ENCODE assay signal across 2 cellular contexts in the genomic region with DNA sequence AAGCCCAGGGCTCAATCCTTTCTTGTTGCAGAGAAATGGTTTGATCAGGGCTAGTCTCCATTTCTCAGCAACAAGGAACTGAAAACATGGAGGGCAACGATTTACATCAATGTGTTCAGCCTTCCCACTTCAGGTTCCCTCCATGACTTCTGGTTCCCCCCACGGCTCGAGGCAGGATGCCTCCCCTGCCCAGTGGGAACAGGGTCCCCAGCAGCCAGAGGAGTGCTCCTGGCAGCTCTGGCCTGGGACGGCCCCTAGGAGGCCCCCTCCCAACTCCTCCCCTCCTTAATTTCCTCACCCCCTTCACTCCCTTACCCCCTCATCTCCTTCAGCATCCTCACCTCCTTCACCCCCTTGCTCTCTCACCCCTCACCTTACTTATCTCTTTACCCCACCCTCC.
TF ChIP-seq lines count a peak whose summit lies in the region.

No MANE protein-coding gene starts in this region.

TF ChIP-seq in HepG2, 621 proteins besides CTCF, POLR2A, EP300 and RAD21:
- TF ChIP-seq, protein P1, sequence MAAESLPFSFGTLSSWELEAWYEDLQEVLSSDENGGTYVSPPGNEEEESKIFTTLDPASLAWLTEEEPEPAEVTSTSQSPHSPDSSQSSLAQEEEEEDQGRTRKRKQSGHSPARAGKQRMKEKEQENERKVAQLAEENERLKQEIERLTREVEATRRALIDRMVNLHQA (CRISPR knock-in tag; IDR thresholded peaks at IDR 0.05), result no peak
- TF ChIP-seq HMG20A (CRISPR knock-in tag; IDR thresholded peaks at IDR 0.05; ENCODE audit: borderline replicate concordance) (no peak), HNRNPK (IDR thresholded peaks at IDR 0.05; ENCODE audit: low read depth, low read length, poor library complexity, severe bottlenecking) (peak; percentile 12), MLLT10 (CRISPR knock-in tag; IDR thresholded peaks at IDR 0.05) (no peak), SKI (IDR thresholded peaks at IDR 0.05; ENCODE audit: partially characterized antibody) (no peak)

TF ChIP-seq in H1, 55 proteins besides CTCF, POLR2A, EP300 and RAD21:
- no peak for TF ChIP-seq FOSL1 (IDR thresholded peaks at IDR 0.05; ENCODE audit: insufficient read depth, low read depth, low read length)
- no peak for TF ChIP-seq CBX8 (IDR thresholded peaks at IDR 0.05; ENCODE audit: borderline replicate concordance, low read depth, low read length)
- no peak for TF ChIP-seq JUN (IDR thresholded peaks at IDR 0.05; ENCODE audit: low read depth, low read length)
TF ChIP-seq in H1: peak in this region for 0.
